ENCODE assay signal across 11 cellular contexts in genomic region chr2:220015576-220015975, GRCh38.
"Had no signal": no experiment of that assay in that cellular context is flagged by ENCODE, and none has a peak within 500 bp of the region (broad histone marks: within the 10 kb centered on the region; RNA-seq: fewer than 3 reads in every experiment).

No MANE protein-coding gene starts in this region.

- H3K4me1 Mint-ChIP-seq: GM23338, H9 had no signal

- FAIRE-seq: H1, H54 had no signal

- H3K27ac ChIP-seq: GM23248 had no signal

- H3K27ac Mint-ChIP-seq: GM23338, H9, HFFc6 had no signal

- H3K36me3 ChIP-seq: HAP-1 had no signal

- DNase-seq: GM23248, GOT3, H7, H9, HCEC 1CT, HFFc6 had no signal

- H3K9me3 ChIP-seq: HAP-1 had no signal

- H3K4me3 ChIP-seq: GM23248, GM23338, HAP-1 had no signal

- H3K4me1 ChIP-seq: HAP-1 had no signal

- H3K4me3 Mint-ChIP-seq: GM23338, H9, HFFc6 had no signal

- ATAC-seq: GM23338, HCT116 had no signal

- H3K9ac ChIP-seq: GM23248 had no signal

- H3K9me3 Mint-ChIP-seq: H9, HFFc6 had no signal
